In the genomic region with DNA sequence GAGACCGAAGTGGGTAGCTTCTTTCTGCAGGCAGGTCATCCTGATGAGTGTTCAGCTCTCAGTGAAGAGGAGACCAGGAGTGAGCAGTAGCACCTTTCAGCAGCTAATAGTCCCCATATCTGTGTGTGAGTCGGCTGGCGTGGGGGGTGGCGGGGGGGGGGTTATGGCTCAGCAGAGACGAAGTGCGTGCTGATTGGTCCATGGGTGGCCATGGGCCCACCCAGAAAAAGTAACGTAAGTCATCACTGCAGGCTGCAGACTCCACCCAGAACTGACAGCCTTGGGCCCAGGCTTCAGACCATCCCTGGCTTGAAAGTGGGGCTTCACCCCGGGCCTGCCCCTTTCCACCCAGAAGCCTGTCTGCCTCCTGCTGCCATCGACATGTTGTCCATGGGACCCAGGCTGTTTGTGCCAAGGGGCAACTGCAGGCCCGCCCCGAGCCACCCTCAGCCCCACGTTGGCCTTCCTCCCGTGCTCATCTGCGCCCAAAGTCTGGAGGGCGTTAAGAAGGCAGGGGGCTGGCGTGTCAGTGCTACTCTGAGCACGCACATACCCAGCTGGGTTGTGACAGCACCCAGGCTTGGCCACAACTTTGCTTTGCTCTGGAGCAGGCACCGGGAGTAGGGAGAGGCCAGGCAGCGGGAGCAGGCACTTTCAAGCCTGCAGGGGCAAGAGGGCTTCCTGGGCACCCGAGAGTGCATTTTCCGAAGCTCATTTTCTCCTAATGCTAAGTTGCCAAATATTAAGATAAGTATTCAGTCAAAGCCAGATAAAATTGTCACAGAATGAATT, we compare ENCODE assay signal across 1 cellular context.
TF ChIP-seq lines count a peak whose summit lies in the region.

No MANE protein-coding gene starts in this region.

TF ChIP-seq in GM12878, 131 proteins besides CTCF, POLR2A, EP300 and RAD21 (continued from another document):
- TF ChIP-seq, protein P1, sequence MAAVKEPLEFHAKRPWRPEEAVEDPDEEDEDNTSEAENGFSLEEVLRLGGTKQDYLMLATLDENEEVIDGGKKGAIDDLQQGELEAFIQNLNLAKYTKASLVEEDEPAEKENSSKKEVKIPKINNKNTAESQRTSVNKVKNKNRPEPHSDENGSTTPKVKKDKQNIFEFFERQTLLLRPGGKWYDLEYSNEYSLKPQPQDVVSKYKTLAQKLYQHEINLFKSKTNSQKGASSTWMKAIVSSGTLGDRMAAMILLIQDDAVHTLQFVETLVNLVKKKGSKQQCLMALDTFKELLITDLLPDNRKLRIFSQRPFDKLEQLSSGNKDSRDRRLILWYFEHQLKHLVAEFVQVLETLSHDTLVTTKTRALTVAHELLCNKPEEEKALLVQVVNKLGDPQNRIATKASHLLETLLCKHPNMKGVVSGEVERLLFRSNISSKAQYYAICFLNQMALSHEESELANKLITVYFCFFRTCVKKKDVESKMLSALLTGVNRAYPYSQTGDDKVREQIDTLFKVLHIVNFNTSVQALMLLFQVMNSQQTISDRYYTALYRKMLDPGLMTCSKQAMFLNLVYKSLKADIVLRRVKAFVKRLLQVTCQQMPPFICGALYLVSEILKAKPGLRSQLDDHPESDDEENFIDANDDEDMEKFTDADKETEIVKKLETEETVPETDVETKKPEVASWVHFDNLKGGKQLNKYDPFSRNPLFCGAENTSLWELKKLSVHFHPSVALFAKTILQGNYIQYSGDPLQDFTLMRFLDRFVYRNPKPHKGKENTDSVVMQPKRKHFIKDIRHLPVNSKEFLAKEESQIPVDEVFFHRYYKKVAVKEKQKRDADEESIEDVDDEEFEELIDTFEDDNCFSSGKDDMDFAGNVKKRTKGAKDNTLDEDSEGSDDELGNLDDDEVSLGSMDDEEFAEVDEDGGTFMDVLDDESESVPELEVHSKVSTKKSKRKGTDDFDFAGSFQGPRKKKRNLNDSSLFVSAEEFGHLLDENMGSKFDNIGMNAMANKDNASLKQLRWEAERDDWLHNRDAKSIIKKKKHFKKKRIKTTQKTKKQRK (IDR thresholded peaks at IDR 0.05; ENCODE audit: low read depth, low read length), result no peak
- TF ChIP-seq, protein P2, sequence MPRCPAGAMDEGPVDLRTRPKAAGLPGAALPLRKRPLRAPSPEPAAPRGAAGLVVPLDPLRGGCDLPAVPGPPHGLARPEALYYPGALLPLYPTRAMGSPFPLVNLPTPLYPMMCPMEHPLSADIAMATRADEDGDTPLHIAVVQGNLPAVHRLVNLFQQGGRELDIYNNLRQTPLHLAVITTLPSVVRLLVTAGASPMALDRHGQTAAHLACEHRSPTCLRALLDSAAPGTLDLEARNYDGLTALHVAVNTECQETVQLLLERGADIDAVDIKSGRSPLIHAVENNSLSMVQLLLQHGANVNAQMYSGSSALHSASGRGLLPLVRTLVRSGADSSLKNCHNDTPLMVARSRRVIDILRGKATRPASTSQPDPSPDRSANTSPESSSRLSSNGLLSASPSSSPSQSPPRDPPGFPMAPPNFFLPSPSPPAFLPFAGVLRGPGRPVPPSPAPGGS (IDR thresholded peaks at IDR 0.05; ENCODE audit: borderline replicate concordance, insufficient read depth, low read depth, low read length, poor library complexity, severe bottlenecking), result no peak
